ENCODE assay signal across 1 cellular context in the genomic region with DNA sequence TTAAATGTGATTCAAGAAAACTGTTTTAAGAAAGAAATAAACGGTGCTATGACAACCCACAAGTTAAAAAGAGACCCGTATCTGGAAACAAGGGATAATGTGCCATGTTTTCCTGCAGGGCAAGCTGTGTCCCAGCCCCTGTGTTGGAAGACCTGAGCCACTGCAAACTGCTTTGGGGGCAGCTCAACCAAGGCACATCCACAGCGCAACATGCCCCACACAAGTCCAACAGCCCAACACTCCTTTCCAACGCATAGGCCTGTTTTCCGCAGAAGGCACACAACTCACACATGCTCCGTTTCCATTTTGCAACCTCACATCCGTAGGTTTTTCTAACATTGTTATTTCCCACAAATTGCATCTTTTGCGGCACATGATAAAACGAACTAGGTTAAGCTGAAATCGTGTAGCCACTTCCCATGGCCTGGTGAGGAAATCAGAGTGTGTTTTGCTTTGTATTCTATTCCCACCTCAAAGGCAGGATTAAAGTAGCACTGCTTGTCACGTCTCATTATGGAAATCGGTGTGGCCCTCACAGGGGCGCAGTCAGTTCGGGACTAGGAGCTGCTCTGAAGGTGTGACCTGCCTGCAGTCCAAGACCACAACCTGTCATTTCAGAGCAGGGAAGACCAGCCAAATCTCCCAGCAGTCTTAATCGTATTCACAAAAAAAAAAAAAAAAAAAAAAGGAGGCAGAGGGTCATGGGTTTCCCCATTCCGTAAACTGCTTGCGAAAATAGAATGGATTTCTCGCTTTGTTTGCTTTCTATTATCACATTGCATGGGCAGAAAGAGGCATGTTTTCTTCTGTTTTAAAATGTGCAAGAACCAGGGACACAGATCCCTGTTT.
TF ChIP-seq lines count a peak whose summit lies in the region.

No MANE protein-coding gene starts in this region.

TF ChIP-seq in HepG2, 621 proteins besides CTCF, POLR2A, EP300 and RAD21:
- TF ChIP-seq ZNF343 (CRISPR knock-in tag; IDR thresholded peaks at IDR 0.05) = no peak
- no peak for TF ChIP-seq SMAD9 (CRISPR knock-in tag; IDR thresholded peaks at IDR 0.05)
- TF ChIP-seq ZSCAN20 (CRISPR knock-in tag; IDR thresholded peaks at IDR 0.05; ENCODE audit: borderline replicate concordance) = no peak
- no peak for TF ChIP-seq ZNF619 (CRISPR knock-in tag; IDR thresholded peaks at IDR 0.05)
- TF ChIP-seq KMT2A (CRISPR knock-in tag; IDR thresholded peaks at IDR 0.05) = no peak
- no peak for TF ChIP-seq BRD4 (CRISPR knock-in tag; IDR thresholded peaks at IDR 0.05)
- no peak for TF ChIP-seq HOXA7 (CRISPR knock-in tag; IDR thresholded peaks at IDR 0.05)
- TF ChIP-seq ZBTB3 (CRISPR knock-in tag; IDR thresholded peaks at IDR 0.05; ENCODE audit: borderline replicate concordance, low read depth) = no peak
- TF ChIP-seq MLX (CRISPR knock-in tag; IDR thresholded peaks at IDR 0.05) = no peak
- TF ChIP-seq CEBPG (CRISPR knock-in tag; IDR thresholded peaks at IDR 0.05) = no peak
- TF ChIP-seq ZNF282 (IDR thresholded peaks at IDR 0.05; ENCODE audit: partially characterized antibody) = no peak
- no peak for TF ChIP-seq ZNF251 (CRISPR knock-in tag; IDR thresholded peaks at IDR 0.05)
- no peak for TF ChIP-seq ARNT2 (CRISPR knock-in tag; IDR thresholded peaks at IDR 0.05; ENCODE audit: low read depth)
- no peak for TF ChIP-seq ZNF367 (CRISPR knock-in tag; IDR thresholded peaks at IDR 0.05; ENCODE audit: borderline replicate concordance)
